Comparison of ENCODE assay signal across 10 cellular contexts in the genomic region with DNA sequence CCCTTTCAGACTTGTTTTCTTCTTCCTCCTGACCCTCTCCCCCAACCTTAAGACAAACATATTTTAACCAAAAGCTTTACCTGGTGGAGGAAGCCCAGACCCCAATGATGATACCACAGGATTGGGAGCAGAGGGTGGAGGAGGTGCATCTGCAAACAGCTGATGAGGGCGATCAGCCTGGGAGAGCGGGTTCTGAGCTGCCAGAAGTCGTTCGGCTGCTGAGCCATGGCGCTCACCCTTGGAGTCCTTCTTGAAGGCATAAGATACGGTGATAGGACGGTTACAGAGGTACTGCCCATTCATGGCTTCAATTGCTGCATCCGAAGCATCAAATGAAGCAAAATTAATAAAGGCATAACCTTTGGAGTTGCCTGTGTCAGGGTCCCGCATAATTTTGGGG. TPM values are rescaled to one million over a fixed set of nuclear protein-coding genes. Genes with fewer than 3 reads are reported as not detected.
DNase-seq lines count a peak whose midpoint lies in the region; ATAC-seq and TF ChIP-seq lines count a peak whose summit lies in the region.
"Had no signal": no experiment of that assay in that cellular context is flagged by ENCODE, and none has a peak within 500 bp of the region (broad histone marks: within the 10 kb centered on the region; RNA-seq: fewer than 3 reads in every experiment).

No MANE protein-coding gene starts in this region.

- TF ChIP-seq CTCF in WI38 (IDR thresholded peaks at IDR 0.05; ENCODE audit: low read depth, low read length), result no peak
- TF ChIP-seq CTCF in hepatocyte (IDR thresholded peaks at IDR 0.05; ENCODE audit: poor library complexity), result no peak
- TF ChIP-seq CTCF in GM20000 (IDR thresholded peaks at IDR 0.05; ENCODE audit: extremely low read depth, missing control alignments), result no peak

- peak overlapping the region; percentile 97 for H3K4me3 Mint-ChIP-seq in activated T-cell treated with anti-CD3 and anti-CD28 coated beads, Interleukin-2, amount 50 U/mL, for 24 hours
- peak overlapping the region; percentile 51 to 59 for H3K4me3 Mint-ChIP-seq in stimulated activated naive CD8-positive, alpha-beta T cell treated with anti-CD3 and anti-CD28 coated beads, Interleukin-15, amount 100 ng/mL, for 72 hours

- H3K27ac Mint-ChIP-seq in activated T-cell treated with anti-CD3 and anti-CD28 coated beads, Interleukin-2, amount 50 U/mL, for 24 hours, result peak overlapping the region; percentile 76
- no peak overlapping the region for H3K27ac Mint-ChIP-seq in stimulated activated naive CD8-positive, alpha-beta T cell treated with anti-CD3 and anti-CD28 coated beads, Interleukin-15, amount 100 ng/mL, for 72 hours

- H3K36me3 Mint-ChIP-seq in activated T-cell treated with anti-CD3 and anti-CD28 coated beads, Interleukin-2, amount 50 U/mL, for 24 hours (ENCODE audit: low read depth), result peaks cover 68% of the 10 kb centered on the region

- H3K27me3 ChIP-seq in hepatocyte, result no peaks in the 10 kb centered on the region

- peaks cover 45% of the 10 kb centered on the region for H3K4me1 Mint-ChIP-seq in activated T-cell treated with anti-CD3 and anti-CD28 coated beads, Interleukin-2, amount 50 U/mL, for 24 hours (ENCODE audit: low read depth)
- peaks cover 38% of the 10 kb centered on the region for H3K4me1 Mint-ChIP-seq in stimulated activated naive CD8-positive, alpha-beta T cell treated with anti-CD3 and anti-CD28 coated beads, Interleukin-15, amount 100 ng/mL, for 72 hours

- H3K9me3 Mint-ChIP-seq in activated T-cell treated with anti-CD3 and anti-CD28 coated beads, Interleukin-2, amount 50 U/mL, for 24 hours, result no peaks in the 10 kb centered on the region
- H3K9me3 Mint-ChIP-seq in stimulated activated naive CD8-positive, alpha-beta T cell treated with anti-CD3 and anti-CD28 coated beads, Interleukin-15, amount 100 ng/mL, for 72 hours, result no peaks in the 10 kb centered on the region

- H4K20me1 ChIP-seq in hepatocyte (ENCODE audit: insufficient read depth, poor library complexity, severe bottlenecking), result peaks cover 9% of the 10 kb centered on the region

- peak overlapping the region; percentile 89 for H3K4me2 ChIP-seq in hepatocyte

- peaks cover 25% of the 10 kb centered on the region for H3K79me2 ChIP-seq in hepatocyte

- no peak overlapping the region for H2AFZ ChIP-seq in hepatocyte

- H3K4me3 ChIP-seq in WI38 (ENCODE audit: low read depth, low read length) (peak overlapping the region; percentile 82; the same call in 1 of the 2 replicates), hepatocyte (no peak overlapping the region)

- no peaks in the 10 kb centered on the region for H3K9me3 ChIP-seq in hepatocyte (ENCODE audit: low read depth)

- H3K9me2 ChIP-seq in hepatocyte (replicated peaks; ENCODE audit: insufficient read depth), result no peaks in the 10 kb centered on the region

- H3K27me3 Mint-ChIP-seq in activated T-cell treated with anti-CD3 and anti-CD28 coated beads, Interleukin-2, amount 50 U/mL, for 24 hours, result no peaks in the 10 kb centered on the region
- no peaks in the 10 kb centered on the region for H3K27me3 Mint-ChIP-seq in stimulated activated naive CD8-positive, alpha-beta T cell treated with anti-CD3 and anti-CD28 coated beads, Interleukin-15, amount 100 ng/mL, for 72 hours

- DNase-seq in activated T-cell treated with anti-CD3 and anti-CD28 coated beads, Interleukin-2, amount 50 U/mL, for 24 hours, result no peak
- no peak for DNase-seq in activated T-cell treated with anti-CD3 and anti-CD28 coated beads, Interleukin-2, amount 50 U/mL, for 1 hour
- no peak for DNase-seq in hepatocyte (ENCODE audit: low spot score)
- DNase-seq in stimulated activated naive CD8-positive, alpha-beta T cell treated with anti-CD3 and anti-CD28 coated beads, Interleukin-15, amount 100 ng/mL, for 72 hours, result no peak
- no peak for DNase-seq in GM20000 (ENCODE audit: low spot score)
- DNase-seq in DMS153 (lab: John Stamatoyannopoulos, UW), result no peak
- DNase-seq: activated CD4-positive, CD25-positive, alpha-beta regulatory T cell treated with anti-CD3 and anti-CD28 coated beads, Interleukin-2, amount 50 U/mL, for 72 hours; NCI-H2171 treated with DMSO at 0.1 percent for 48 hours had no signal

- no peak overlapping the region for H3K27ac ChIP-seq in hepatocyte

- ATAC-seq in stimulated activated naive CD8-positive, alpha-beta T cell treated with anti-CD3 and anti-CD28 coated beads, Interleukin-15, amount 100 ng/mL, for 72 hours, result no peak
- ATAC-seq in HG03135 (IDR thresholded peaks at IDR 0.05; ENCODE audit: unreplicated experiment), result no peak

- 95% methylated on average over 9 of the region's 9 CpGs for WGBS in hepatocyte (ENCODE audit: low lambda C conversion rate, missing lambda C conversion rate)

- peaks cover 5% of the 10 kb centered on the region for H3K36me3 ChIP-seq in hepatocyte (replicated peaks; ENCODE audit: insufficient read depth, low read depth)

- peaks cover 23% of the 10 kb centered on the region for H3K4me1 ChIP-seq in hepatocyte (ENCODE audit: insufficient read depth)

RNA-seq across cellular contexts. Expression of a gene that starts 1.3 kb away (rescaled TPM):
- total RNA-seq in hepatocyte, result 16.8 and 23.3 TPM in 2 replicates
- polyA plus RNA-seq in hepatocyte, result 58.6 and 68.0 TPM in 2 replicates

RNA-seq across cellular contexts. Expression of a gene that starts 8.7 kb away (rescaled TPM):
- 4.5 and 5.0 TPM in 2 replicates for total RNA-seq in hepatocyte
- 5.5 and 8.9 TPM in 2 replicates for polyA plus RNA-seq in hepatocyte

RNA-seq across cellular contexts. Expression of a gene that starts 10.4 kb away (rescaled TPM):
- total RNA-seq in hepatocyte, result 34.8 and 37.0 TPM in 2 replicates
- polyA plus RNA-seq in hepatocyte, result 34.0 and 40.2 TPM in 2 replicates

RNA-seq across cellular contexts. Expression of a gene that starts 26.9 kb away (rescaled TPM):
- total RNA-seq in hepatocyte, result 8.5 and 16.1 TPM in 2 replicates
- 19.0 and 20.6 TPM in 2 replicates for polyA plus RNA-seq in hepatocyte
